ENCODE assay signal across 8 cellular contexts in genomic region chr1:6259491-6260362, GRCh38. TPM values are rescaled to one million over a fixed set of nuclear protein-coding genes. Genes with fewer than 3 reads are reported as not detected.
A peak's percentile ranks its signal among the peaks of the same experiment; 100 is the strongest.
DNase-seq lines count a peak whose midpoint lies in the region; ATAC-seq and TF ChIP-seq lines count a peak whose summit lies in the region.

No MANE protein-coding gene starts in this region.

- H3K9me3 ChIP-seq in adipocyte (ENCODE audit: control insufficient read depth, low read length) = no peaks in the 10 kb centered on the region
- H3K9me3 ChIP-seq in right cardiac atrium (ENCODE audit: control insufficient read depth, low read length) = no peaks in the 10 kb centered on the region
- H3K9me3 ChIP-seq in sigmoid colon = no peaks in the 10 kb centered on the region

- no peaks in the 10 kb centered on the region for H3K36me3 Mint-ChIP-seq in T-helper 1 cell treated with Interleukin-12 subunit alpha and Interleukin-12 subunit beta and Interleukin-4 antibody, amounts not matched to agents 30 μg/mL and 1 μg/mL, for 36 hours (ENCODE audit: low read depth)

- no peak for TF ChIP-seq EP300 in sigmoid colon (IDR thresholded peaks at IDR 0.05)

- WGBS in right cardiac atrium = 9% methylated on average over 45 of the region's 46 CpGs
- 3 to 8% methylated on average over 46 of the region's 46 CpGs for WGBS in sigmoid colon, 2 donors

- H3K9me3 Mint-ChIP-seq in T-helper 1 cell treated with Interleukin-12 subunit alpha and Interleukin-12 subunit beta and Interleukin-4 antibody, amounts not matched to agents 30 μg/mL and 1 μg/mL, for 36 hours = no peaks in the 10 kb centered on the region

- DNase-seq in NCI-H1436 (lab: John Stamatoyannopoulos, UW) (peak; percentile 66), NCI-H1436 treated with DMSO at 0.1 percent for 48 hours (lab: John Stamatoyannopoulos, UW) (no peak), KG1 (lab: John Stamatoyannopoulos, UW) (peak; percentile 41), adipocyte (ENCODE audit: low read depth) (peak; percentile 96), right cardiac atrium (peak; percentile 90 to 97 (median 94)), sigmoid colon (peak; percentile 95)

- intact Hi-C loops in right cardiac atrium (cut with DNase I) = no loop called here
- intact Hi-C loops in sigmoid colon (cut with DNase I) = no loop called here

- peak overlapping the region; percentile 4 for H3K9ac ChIP-seq in adipocyte (ENCODE audit: low read length)

- peaks cover 7% of the 10 kb centered on the region for H3K4me1 Mint-ChIP-seq in T-helper 1 cell treated with Interleukin-12 subunit alpha and Interleukin-12 subunit beta and Interleukin-4 antibody, amounts not matched to agents 30 μg/mL and 1 μg/mL, for 36 hours (ENCODE audit: low read depth)

- H3K4me3 ChIP-seq in adipocyte (ENCODE audit: low read length) = peak overlapping the region; percentile 60
- H3K4me3 ChIP-seq in right cardiac atrium (ENCODE audit: low read length) = peak overlapping the region; percentile 64
- peak overlapping the region; percentile 57 to 62 (median 60) for H3K4me3 ChIP-seq in sigmoid colon

- TF ChIP-seq CTCF in sigmoid colon (IDR thresholded peaks at IDR 0.05) = no peak

- peaks cover 28% of the 10 kb centered on the region for H3K27me3 Mint-ChIP-seq in T-helper 1 cell treated with Interleukin-12 subunit alpha and Interleukin-12 subunit beta and Interleukin-4 antibody, amounts not matched to agents 30 μg/mL and 1 μg/mL, for 36 hours (ENCODE audit: low read depth)

- H3K27me3 ChIP-seq in adipocyte (replicated peaks; ENCODE audit: control insufficient read depth, insufficient read depth, low read length) (no peaks in the 10 kb centered on the region), right cardiac atrium (ENCODE audit: control insufficient read depth, insufficient read depth) (no peaks in the 10 kb centered on the region), sigmoid colon (peaks cover 0 to 28% (median 5%) of the 10 kb centered on the region in 3 donors)

- H3K27ac Mint-ChIP-seq in T-helper 1 cell treated with Interleukin-12 subunit alpha and Interleukin-12 subunit beta and Interleukin-4 antibody, amounts not matched to agents 30 μg/mL and 1 μg/mL, for 36 hours = no peak overlapping the region

- no peaks in the 10 kb centered on the region for H3K36me3 ChIP-seq in adipocyte (ENCODE audit: control insufficient read depth, insufficient read depth, low read length, severe bottlenecking)
- H3K36me3 ChIP-seq in sigmoid colon = no peaks in the 10 kb centered on the region

- no peak overlapping the region for H3K27ac ChIP-seq in right cardiac atrium (ENCODE audit: low read length)
- peak overlapping the region; percentile 71 to 76 (median 72) for H3K27ac ChIP-seq in sigmoid colon

- peak; percentile 81 to 83 for ATAC-seq in right cardiac atrium
- ATAC-seq in HG02763 (IDR thresholded peaks at IDR 0.05; ENCODE audit: unreplicated experiment) = no peak

- H3K4me1 ChIP-seq in adipocyte (ENCODE audit: control insufficient read depth, insufficient read depth, low read length) (peaks cover 31% of the 10 kb centered on the region), right cardiac atrium (ENCODE audit: control insufficient read depth, insufficient read depth, low read length) (no peaks in the 10 kb centered on the region), sigmoid colon (peaks cover 0 to 27% (median 23%) of the 10 kb centered on the region in 4 donors)

- peak in 1 of 2 donors; percentile 6 for TF ChIP-seq POLR2A in sigmoid colon (IDR thresholded peaks at IDR 0.05)

- H3K4me3 Mint-ChIP-seq in T-helper 1 cell treated with Interleukin-12 subunit alpha and Interleukin-12 subunit beta and Interleukin-4 antibody, amounts not matched to agents 30 μg/mL and 1 μg/mL, for 36 hours = peak overlapping the region; percentile 34

RNA-seq across cellular contexts. Expression of gene GPR153, which starts 1.2 kb away (rescaled TPM):
- 10 to 100 TPM in 2 of 4 donors, 1 to 10 TPM in 2; 6.7 to 14.3 (median 10.5) TPM for total RNA-seq in right cardiac atrium
- polyA plus RNA-seq in right cardiac atrium = 9.3 TPM
- total RNA-seq in sigmoid colon = 10 to 100 TPM in 1 of 4 donors, 1 to 10 TPM in 3; 3.7 to 11.4 (median 4.7) TPM
- polyA plus RNA-seq in sigmoid colon = 10 to 100 TPM; 10.8 to 32.4 (median 22.9) TPM

RNA-seq across cellular contexts. Expression of gene HES3, which starts 15.7 kb away (rescaled TPM):
- total RNA-seq in right cardiac atrium (not detected), sigmoid colon (not detected)
- polyA plus RNA-seq in right cardiac atrium (not detected), sigmoid colon (not detected)

RNA-seq across cellular contexts. Expression of gene ICMT, which starts 24.0 kb away (rescaled TPM):
- 10 to 100 TPM; 52.1 to 59.6 (median 54.1) TPM for total RNA-seq in right cardiac atrium
- polyA plus RNA-seq in right cardiac atrium = 39.9 TPM
- 10 to 100 TPM; 39.2 to 64.9 (median 55.6) TPM for total RNA-seq in sigmoid colon
- polyA plus RNA-seq in sigmoid colon = 10 to 100 TPM; 19.2 to 34.1 (median 20.3) TPM

RNA-seq across cellular contexts. Expression of gene RNF207, which starts 53.8 kb away (rescaled TPM):
- total RNA-seq in right cardiac atrium = 10 to 100 TPM; 33.7 to 97.4 (median 63.7) TPM
- polyA plus RNA-seq in right cardiac atrium = 55.2 TPM
- total RNA-seq in sigmoid colon = 10 to 100 TPM in 3 of 4 donors, 1 to 10 TPM in 1; 7.8 to 19.1 (median 16.1) TPM
- 10 to 100 TPM in 1 of 3 donors, 1 to 10 TPM in 2; 5.3 to 24.3 (median 7.2) TPM for polyA plus RNA-seq in sigmoid colon
